10 cellular contexts compared by ENCODE assay signal in genomic region chr19:19388568-19389555, GRCh38. TPM values are rescaled to one million over a fixed set of nuclear protein-coding genes. Genes with fewer than 3 reads are reported as not detected.
DNase-seq lines count a peak whose midpoint lies in the region; ATAC-seq and TF ChIP-seq lines count a peak whose summit lies in the region.
"Had no signal": no experiment of that assay in that cellular context is flagged by ENCODE, and none has a peak within 500 bp of the region (broad histone marks: within the 10 kb centered on the region; RNA-seq: fewer than 3 reads in every experiment).

No MANE protein-coding gene starts in this region.

- TF ChIP-seq CTCF in psoas muscle (IDR thresholded peaks at IDR 0.05) (no peak), uterus (IDR thresholded peaks at IDR 0.05) (no peak)

- H3K4me3 ChIP-seq in SK-N-MC (no peak overlapping the region), psoas muscle (peak overlapping the region; percentile 4), H7 (ENCODE audit: insufficient read depth, low read depth, low read length) (no peak overlapping the region), neuronal stem cell (ENCODE audit: low read length in 2 of 2) (no peak overlapping the region), uterus (no peak overlapping the region)

- no peak overlapping the region for H3K18ac ChIP-seq in neuronal stem cell (ENCODE audit: low read length)

- H3K4me2 ChIP-seq in neuronal stem cell (ENCODE audit: insufficient read depth, low read length, poor library complexity, severe bottlenecking): no peak overlapping the region

- no peak overlapping the region for H2BK120ac ChIP-seq in neuronal stem cell (ENCODE audit: low read depth, low read length)

- peak in 1 of 4 donors; percentile 6 for ATAC-seq in psoas muscle

- H3K9me3 ChIP-seq in ES-I3 (ENCODE audit: control insufficient read depth, insufficient read depth, low read length) (no peaks in the 10 kb centered on the region), SK-N-MC (ENCODE audit: low read depth, low read length) (no peaks in the 10 kb centered on the region), psoas muscle (no peaks in the 10 kb centered on the region), neuronal stem cell (replicated peaks in 1 of 2; ENCODE audit: control insufficient read depth in 2 of 2, insufficient read depth in 1 of 2, low read depth in 1 of 2, low read length in 2 of 2) (peaks cover 2 to 11% of the 10 kb centered on the region in 2 donors), uterus (no peaks in the 10 kb centered on the region)

- no peak overlapping the region for H3K14ac ChIP-seq in neuronal stem cell (ENCODE audit: low read length)

- H3K79me1 ChIP-seq in neuronal stem cell (ENCODE audit: low read depth, low read length): peaks cover 5% of the 10 kb centered on the region

- H3K27me3 ChIP-seq in psoas muscle (ENCODE audit: insufficient read depth in 3 of 3, low read length in 2 of 3) (no peaks in the 10 kb centered on the region), H7 (ENCODE audit: control insufficient read depth, insufficient read depth, low read length) (no peaks in the 10 kb centered on the region; the same call in 1 of the 2 replicates), neuronal stem cell (ENCODE audit: control insufficient read depth in 3 of 3, insufficient read depth in 3 of 3, low read depth in 1 of 3, low read length in 3 of 3) (no peaks in the 10 kb centered on the region), uterus (no peaks in the 10 kb centered on the region)

- H4K91ac ChIP-seq in neuronal stem cell (ENCODE audit: low read depth, low read length, poor library complexity): no peak overlapping the region

- whole genome bisulfite sequencing in psoas muscle, 3 donors: 25 to 26% (median 25%) methylated on average over 13 of the region's 13 CpGs
- WGBS in neuronal stem cell (ENCODE audit: extremely low coverage in 2 of 2, insufficient read length in 2 of 2, insufficient replicate concordance in 1 of 2), 2 donors: no CpG with 5 or more reads among the region's 13 CpGs

- H4K8ac ChIP-seq in neuronal stem cell (ENCODE audit: low read depth, low read length): no peak overlapping the region

- H2AFZ ChIP-seq in neuronal stem cell (ENCODE audit: low read length): no peak overlapping the region

- TF ChIP-seq POLR2A in erythroblast (IDR thresholded peaks at IDR 0.05; ENCODE audit: low read length): no peak
- no peak for TF ChIP-seq POLR2A in uterus (IDR thresholded peaks at IDR 0.05)

- H2BK5ac ChIP-seq in neuronal stem cell (ENCODE audit: low read length): no peak overlapping the region

- intact Hi-C loops in psoas muscle (cut with DNase I) (no loop called here), uterus (cut with DNase I; ENCODE audit: low total_unique reads) (no loop called here)

- H3K4me1 ChIP-seq in ES-I3 (ENCODE audit: insufficient read depth, low read length) (peaks cover 20% of the 10 kb centered on the region), psoas muscle (peaks cover 43% of the 10 kb centered on the region), neuronal stem cell (ENCODE audit: control insufficient read depth in 2 of 2, insufficient read depth in 1 of 2, low read depth in 1 of 2, low read length in 2 of 2) (peaks cover 10 to 11% of the 10 kb centered on the region in 2 donors), uterus (no peaks in the 10 kb centered on the region)

- DNase-seq in SK-N-MC (ENCODE audit: low read depth, low spot score) (no peak), epithelial cell of prostate (ENCODE audit: low read depth, low spot score) (no peak), psoas muscle (no peak), H7 (no peak), neuronal stem cell (ENCODE audit: low spot score) (no peak), erythroblast (lab: John Stamatoyannopoulos, UW) (no peak), uterus (no peak)
- DNase-seq: head of caudate nucleus; stimulated activated CD4-positive, alpha-beta T cell treated with anti-CD3 and anti-CD28 coated beads, Interleukin-2, amount 100 ng/mL, for 48 hours had no signal

- H3K4ac ChIP-seq in neuronal stem cell (ENCODE audit: low read length): no peak overlapping the region

- H3K27ac ChIP-seq in SK-N-MC (peak overlapping the region; percentile 34; the same call in 1 of the 2 replicates), epithelial cell of prostate (peak overlapping the region; percentile 54), psoas muscle (peak overlapping the region; percentile 57), neuronal stem cell (replicated peaks; ENCODE audit: low read length) (no peak overlapping the region), uterus (no peak overlapping the region)

- no peak overlapping the region for H2AK5ac ChIP-seq in neuronal stem cell (ENCODE audit: low read depth, low read length)

- no peak overlapping the region for H3K23ac ChIP-seq in neuronal stem cell (ENCODE audit: low read depth, low read length, poor library complexity)

- no peak overlapping the region for H2BK12ac ChIP-seq in neuronal stem cell (ENCODE audit: low read length)

- H3K36me3 ChIP-seq in ES-I3 (ENCODE audit: insufficient read depth, low read length): no peaks in the 10 kb centered on the region
- H3K36me3 ChIP-seq in SK-N-MC (ENCODE audit: insufficient read depth, low read length): no peaks in the 10 kb centered on the region
- H3K36me3 ChIP-seq in psoas muscle (ENCODE audit: insufficient read depth in 1 of 2, low read depth in 1 of 2): no peaks in the 10 kb centered on the region
- H3K36me3 ChIP-seq in H7 (replicated peaks; ENCODE audit: control insufficient read depth, insufficient read depth, low read length): no peaks in the 10 kb centered on the region
- H3K36me3 ChIP-seq in neuronal stem cell (replicated peaks in 1 of 2; ENCODE audit: control insufficient read depth in 2 of 2, insufficient read depth in 2 of 2, low read length in 2 of 2): peaks cover 0 to 12% of the 10 kb centered on the region in 2 donors
- no peaks in the 10 kb centered on the region for H3K36me3 ChIP-seq in uterus

- H2BK15ac ChIP-seq in neuronal stem cell (ENCODE audit: low read length): no peak overlapping the region

- H3K9ac ChIP-seq in ES-I3 (ENCODE audit: low read depth, low read length) (peak overlapping the region; percentile 17; the same call in 1 of the 2 replicates), SK-N-MC (ENCODE audit: insufficient read length) (peak overlapping the region; percentile 7), neuronal stem cell (ENCODE audit: low read depth, low read length, poor library complexity) (no peak overlapping the region)

RNA-seq across cellular contexts. Expression of gene GATAD2A, which starts 16.6 kb away (rescaled TPM):
- total RNA-seq in psoas muscle: 10 to 100 TPM; 25.3 to 65.9 (median 55.6) TPM
- polyA plus RNA-seq in psoas muscle: 10 to 100 TPM; 18.5 to 43.4 (median 32.5) TPM
- 104 and 130 TPM in 2 replicates for total RNA-seq in H7 (2014; rRNA removed; shearing (Covaris generic))
- 59.3 TPM for polyA plus RNA-seq in neuronal stem cell (2013, experiment 1 of 2)
- 61.3 TPM for polyA plus RNA-seq in neuronal stem cell (2013, experiment 2 of 2)
- total RNA-seq in uterus: 10 to 100 TPM in 3 of 4 donors, 1 to 10 TPM in 1; 9.7 to 65.1 (median 22.3) TPM

Comparison
In these comparisons a context has a peak if more than half of its experiments do, and no peak if none do; other contexts are left out.
1. H3K27ac ChIP-seq: peak in SK-N-MC (single experiment), epithelial cell of prostate (single experiment) and psoas muscle (single experiment); none in neuronal stem cell (single experiment) and uterus (0 of 2).